In genomic region chr22:29267858-29268510, GRCh38 we compare ENCODE assay signal across 8 cellular contexts.
A peak's percentile ranks its signal among the peaks of the same experiment; 100 is the strongest.
DNase-seq lines count a peak whose midpoint lies in the region; ATAC-seq and FAIRE-seq lines count a peak whose summit lies in the region.

TSS of gene EWSR1 (plus strand) at chr22:29268268. CDS start at chr22:29268337, 69 bp downstream.
TSS of gene RHBDD3 (minus strand) at chr22:29267981. CDS start at chr22:29265626, 2,355 bp downstream.

- H3K27me3 Mint-ChIP-seq in effector memory CD8-positive, alpha-beta T cell, result no peaks in the 10 kb centered on the region
- no peaks in the 10 kb centered on the region for H3K27me3 Mint-ChIP-seq in memory B cell

- peaks cover 42 to 52% of the 10 kb centered on the region in 2 donors for H3K4me1 Mint-ChIP-seq in effector memory CD8-positive, alpha-beta T cell (ENCODE audit: low read depth in 2 of 2)
- H3K4me1 Mint-ChIP-seq in memory B cell, result peaks cover 34% of the 10 kb centered on the region

- DNase-seq in COLO668 (lab: John Stamatoyannopoulos, UW; ENCODE audit: unreplicated experiment) (peak; percentile 95), HTR-8/SVneo (ENCODE audit: insufficient read length, low spot score) (peak; percentile 80), NOMO-1 treated with DMSO at 0.1 percent for 48 hours (lab: John Stamatoyannopoulos, UW; ENCODE audit: unreplicated experiment) (peak; percentile 96), memory B cell (ENCODE audit: low spot score in 2 of 2) (peak; percentile 99 to 100)
- DNase-seq in activated CD8-positive, alpha-beta memory T cell treated with anti-CD3 and anti-CD28 coated beads for 4 hours (ENCODE audit: low read depth in 2 of 2), result peak; percentile 91 to 95
- peak; percentile 97 to 99 (median 98) for DNase-seq in effector memory CD8-positive, alpha-beta T cell
- DNase-seq in stimulated activated CD8-positive, alpha-beta memory T cell treated with anti-CD3 and anti-CD28 coated beads, Interleukin-12 subunit alpha, Interleukin-12 subunit beta, amount 100 ng/mL, for 1 hour (ENCODE audit: low read depth), result peak; percentile 94

- H3K9me3 Mint-ChIP-seq in effector memory CD8-positive, alpha-beta T cell, result no peaks in the 10 kb centered on the region
- no peaks in the 10 kb centered on the region for H3K9me3 Mint-ChIP-seq in memory B cell

- peak; percentile 49 for FAIRE-seq in HTR-8/SVneo (lab: Jason Lieb, UNC)

- peak within 1 kb of the TSS; percentile 97 to 98 for H3K27ac Mint-ChIP-seq in effector memory CD8-positive, alpha-beta T cell
- peak within 1 kb of the TSS; percentile 98 for H3K27ac Mint-ChIP-seq in memory B cell

- H3K4me3 Mint-ChIP-seq in effector memory CD8-positive, alpha-beta T cell, result peak within 1 kb of the TSS; percentile 86 to 90
- peak within 1 kb of the TSS; percentile 88 for H3K4me3 Mint-ChIP-seq in memory B cell

- H3K36me3 Mint-ChIP-seq in effector memory CD8-positive, alpha-beta T cell (ENCODE audit: insufficient read depth), result peaks cover 44% of the 10 kb centered on the region
- H3K36me3 Mint-ChIP-seq in memory B cell, result peaks cover 10% of the 10 kb centered on the region

- ATAC-seq in GM21367 (IDR thresholded peaks at IDR 0.05; ENCODE audit: unreplicated experiment) (peak; percentile 64), memory B cell (ENCODE audit: low read depth) (peak; percentile 88)
- ATAC-seq in effector memory CD8-positive, alpha-beta T cell (replicated peaks), result peak; percentile 91

Comparison
In these comparisons a context has a peak if more than half of its experiments do, and no peak if none do; other contexts are left out.
1. Peak in every context shown above with its lines: DNase-seq and ATAC-seq.